8 cellular contexts compared by ENCODE assay signal in the genomic region with DNA sequence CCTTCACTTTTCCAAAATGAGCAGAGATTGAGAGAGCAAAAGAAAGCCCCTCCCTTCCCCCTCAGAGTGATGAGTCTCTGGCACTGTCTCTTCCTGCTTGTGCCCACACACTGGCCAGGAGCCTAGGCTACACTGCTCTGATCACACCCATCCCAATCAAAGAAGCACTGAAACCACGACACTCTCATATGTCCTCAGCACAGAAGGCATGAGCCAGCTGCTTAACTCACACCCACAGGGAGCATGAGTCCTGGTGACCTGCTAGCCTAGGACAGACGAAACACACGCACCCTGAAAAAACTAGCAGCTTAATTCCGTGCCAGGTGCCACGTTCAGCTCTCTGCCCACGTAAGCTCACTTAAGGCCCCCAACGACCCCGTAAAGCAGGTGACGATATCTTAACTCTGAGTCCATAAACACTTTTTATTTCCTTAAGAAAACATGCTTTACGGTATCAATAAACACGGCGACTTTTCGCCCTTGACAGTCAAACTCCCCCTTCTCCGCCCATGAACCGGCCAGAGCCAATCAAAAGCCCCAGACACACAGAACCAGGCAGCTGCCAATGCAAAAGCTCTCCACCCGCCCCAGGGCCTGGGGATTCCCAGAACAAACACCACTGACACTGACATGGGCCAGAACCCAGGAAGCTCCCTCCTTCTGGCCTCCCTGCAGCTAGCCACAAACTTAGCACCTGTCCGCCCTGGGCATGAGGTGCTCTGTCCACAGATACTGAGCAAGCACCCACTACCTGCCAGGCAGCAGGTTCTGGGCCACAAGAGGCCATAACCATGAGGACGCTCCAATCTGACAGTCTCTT.
A peak's percentile ranks its signal among the peaks of the same experiment; 100 is the strongest.
DNase-seq lines count a peak whose midpoint lies in the region; ATAC-seq and TF ChIP-seq lines count a peak whose summit lies in the region.

No MANE protein-coding gene starts in this region.

- TF ChIP-seq EP300 in tibial nerve (IDR thresholded peaks at IDR 0.05), result no peak

- peaks cover 83% of the 10 kb centered on the region for H3K36me3 Mint-ChIP-seq in Caco-2 (ENCODE audit: insufficient read depth, unreplicated experiment)

- no peaks in the 10 kb centered on the region for H3K9me3 Mint-ChIP-seq in Caco-2 (ENCODE audit: unreplicated experiment)

- H3K27me3 ChIP-seq in Caco-2 (replicated peaks; ENCODE audit: control insufficient read depth, insufficient read depth, low read length), result no peaks in the 10 kb centered on the region
- H3K27me3 ChIP-seq in PC-3 (ENCODE audit: low read length), result no peaks in the 10 kb centered on the region
- H3K27me3 ChIP-seq in tibial nerve, result no peaks in the 10 kb centered on the region

- H3K4me2 ChIP-seq in PC-3 (ENCODE audit: low read length), result no peak overlapping the region

- no peak for TF ChIP-seq POLR2A in tibial nerve (IDR thresholded peaks at IDR 0.05)

- TF ChIP-seq CTCF in Caco-2 (IDR thresholded peaks at IDR 0.05; ENCODE audit: insufficient read depth in 1 of 2, low read depth in 1 of 2, low read length in 1 of 2, severe bottlenecking in 1 of 2, unreplicated experiment in 1 of 2) (no peak), PC-3 (conservative IDR thresholded peaks at IDR 0.05; ENCODE audit: low read depth, low read length) (no peak), fibroblast of the aortic adventitia (IDR thresholded peaks at IDR 0.05; ENCODE audit: insufficient read depth, low read length) (no peak), omental fat pad (IDR thresholded peaks at IDR 0.05) (no peak), tibial nerve (IDR thresholded peaks at IDR 0.05) (no peak)

- H3K9me3 ChIP-seq in Caco-2 (no peaks in the 10 kb centered on the region), PC-3 (ENCODE audit: low read length) (no peaks in the 10 kb centered on the region), tibial nerve (no peaks in the 10 kb centered on the region)

- H3K79me2 ChIP-seq in PC-3 (ENCODE audit: low read length), result peaks cover 10% of the 10 kb centered on the region; the same call in 1 of the 2 replicates

- H3K4me3 Mint-ChIP-seq in Caco-2 (ENCODE audit: unreplicated experiment), result peak overlapping the region; percentile 8

- H3K4me1 Mint-ChIP-seq in Caco-2 (ENCODE audit: low read depth, unreplicated experiment), result peaks cover 14% of the 10 kb centered on the region

- H3K36me3 ChIP-seq in Caco-2 (ENCODE audit: control insufficient read depth, insufficient read depth, low read length), result peaks cover 10% of the 10 kb centered on the region
- H3K36me3 ChIP-seq in PC-3 (ENCODE audit: low read depth, low read length), result peaks cover 8% of the 10 kb centered on the region
- peaks cover 0 to 89% (median 9%) of the 10 kb centered on the region in 3 donors for H3K36me3 ChIP-seq in tibial nerve

- BruUV-seq in Caco-2 (replicated peaks; lab: Mats Ljungman, UMichigan), result no TSS peak
- BruUV-seq in PC-3 (replicated peaks; lab: Mats Ljungman, UMichigan), result TSS peak; percentile 19

- 48% methylated on average over 18 of the region's 18 CpGs for WGBS in tibial nerve, 2 donors

- H3K27me3 Mint-ChIP-seq in Caco-2 (ENCODE audit: insufficient read depth, unreplicated experiment), result no peaks in the 10 kb centered on the region

- POLR2A ChIA-PET in Caco-2 (lab: Charles Lee), result interaction anchor here (0.6 kb wide), 1 partner anchor 115 kb away, joined by 11 read pairs; no protein-coding TSS in a partner anchor
- POLR2A ChIA-PET in PC-3 (lab: Charles Lee; ENCODE audit: unreplicated experiment), result no interaction called here

- 0 out of 2 replicates have a peak, but pooled peaks cover 4% of the 10 kb centered on the region for H3K4me1 ChIP-seq in Caco-2
- no peaks in the 10 kb centered on the region for H3K4me1 ChIP-seq in PC-3 (ENCODE audit: insufficient read depth, low read length)
- peaks cover 0 to 53% (median 17%) of the 10 kb centered on the region in 4 donors for H3K4me1 ChIP-seq in tibial nerve

- intact Hi-C loops in Caco-2 (cut with micrococcal nuclease; ENCODE audit: unreplicated experiment), result no loop called here
- intact Hi-C loops in PC-3 (cut with micrococcal nuclease), result no loop called here

- H3K27ac ChIP-seq in PC-3 (ENCODE audit: low read length) (no peak overlapping the region), tibial nerve (no peak overlapping the region)

- 0 out of 2 replicates have a peak, but pooled peaks cover 11% of the 10 kb centered on the region for H4K20me1 ChIP-seq in PC-3 (ENCODE audit: low read length)

- DNase-seq in Caco-2, result peak; percentile 17 to 65
- DNase-seq in PC-3, result peak; percentile 17
- peak; percentile 60 for DNase-seq in fibroblast of the aortic adventitia (ENCODE audit: low read depth)
- no peak for DNase-seq in omental fat pad (ENCODE audit: low spot score)
- no peak for DNase-seq in KG1 (lab: John Stamatoyannopoulos, UW)
- no peak for DNase-seq in superior temporal gyrus (ENCODE audit: extremely low spot score)
- no peak for DNase-seq in tibial nerve (ENCODE audit: low spot score in 2 of 2)
- no peak for DNase-seq in HPDE6-E6E7 (ENCODE audit: extremely low spot score)

- H3K4me3 ChIP-seq in Caco-2 (ENCODE audit: low read depth, low read length), result no peak overlapping the region
- H3K4me3 ChIP-seq in PC-3 (ENCODE audit: low read length), result no peak overlapping the region
- H3K4me3 ChIP-seq in fibroblast of the aortic adventitia (ENCODE audit: low read depth, low read length), result no peak overlapping the region
- no peak overlapping the region for H3K4me3 ChIP-seq in tibial nerve

- no peaks in the 10 kb centered on the region for H3F3A ChIP-seq in PC-3 (ENCODE audit: low read length, unreplicated experiment)

- no peak overlapping the region for H3K9ac ChIP-seq in PC-3 (ENCODE audit: low read length)

- ATAC-seq in PC-3 (peak; percentile 71), omental fat pad (ENCODE audit: low FRiP score) (peak; percentile 85)

- CTCF ChIA-PET in Caco-2 (lab: Charles Lee) (interaction anchor here (0.6 to 0.9 kb wide), 2 partner anchors 11 to 96 kb away, joined by 3 read pairs; no protein-coding TSS in a partner anchor), PC-3 (lab: Charles Lee) (no interaction called here)

- H3K9me2 ChIP-seq in PC-3 (replicated peaks; ENCODE audit: low read length), result no peaks in the 10 kb centered on the region

- H3K27ac Mint-ChIP-seq in Caco-2 (ENCODE audit: unreplicated experiment), result peak overlapping the region; percentile 21

- no peak overlapping the region for H2AFZ ChIP-seq in PC-3 (ENCODE audit: low read length)

Comparison
In these comparisons a context has a peak if more than half of its experiments do, and no peak if none do; other contexts are left out.
1. DNase-seq: peak in Caco-2 (2 of 2), PC-3 (single experiment) and fibroblast of the aortic adventitia (single experiment); none in omental fat pad (single experiment), KG1 (single experiment), superior temporal gyrus (single experiment), tibial nerve (0 of 2) and HPDE6-E6E7 (single experiment).